ENCODE assay signal across 1 cellular context in the genomic region with DNA sequence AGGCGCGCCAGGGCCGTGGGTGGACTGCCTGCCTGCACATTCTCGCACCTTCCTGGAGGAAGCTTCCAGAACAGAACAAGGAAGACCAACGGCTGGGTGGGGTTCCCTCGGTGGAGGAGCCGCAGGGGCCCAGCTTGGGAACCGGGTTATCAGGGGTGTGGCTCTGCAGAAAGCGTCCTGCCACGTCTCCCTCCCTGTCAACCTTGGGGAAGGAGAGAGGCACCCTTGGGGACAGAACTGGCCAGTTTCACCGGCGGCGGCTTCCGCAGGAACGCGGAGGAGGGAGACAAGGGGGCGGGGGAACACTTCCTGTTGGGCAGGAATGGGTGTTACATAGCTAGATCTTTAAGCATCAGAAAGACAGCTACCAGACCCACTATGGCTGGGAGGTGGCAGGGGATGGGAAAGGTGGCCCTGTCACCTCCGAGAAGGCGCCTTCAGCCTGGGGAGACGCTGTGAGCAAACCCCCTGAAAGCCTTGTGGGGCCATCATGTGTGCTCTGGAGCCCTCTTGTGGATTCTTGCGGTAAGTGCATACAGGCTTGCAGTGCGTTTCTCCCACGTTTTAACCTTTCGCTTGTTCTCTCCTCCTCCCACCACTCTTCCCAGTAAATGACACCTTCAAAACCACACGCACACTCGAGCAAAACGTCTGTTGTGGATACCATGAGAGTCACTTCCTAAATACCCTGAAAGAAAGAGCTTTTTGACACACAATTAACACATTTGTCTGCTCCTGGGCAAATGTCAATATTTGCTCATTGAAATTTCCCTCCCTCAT.
A peak's percentile ranks its signal among the peaks of the same experiment; 100 is the strongest.
TF ChIP-seq lines count a peak whose summit lies in the region.

No MANE protein-coding gene starts in this region.

TF ChIP-seq in K562, 482 proteins besides CTCF, POLR2A, EP300 and RAD21 (continued from another document and continues in another):
- TF ChIP-seq, protein P1, sequence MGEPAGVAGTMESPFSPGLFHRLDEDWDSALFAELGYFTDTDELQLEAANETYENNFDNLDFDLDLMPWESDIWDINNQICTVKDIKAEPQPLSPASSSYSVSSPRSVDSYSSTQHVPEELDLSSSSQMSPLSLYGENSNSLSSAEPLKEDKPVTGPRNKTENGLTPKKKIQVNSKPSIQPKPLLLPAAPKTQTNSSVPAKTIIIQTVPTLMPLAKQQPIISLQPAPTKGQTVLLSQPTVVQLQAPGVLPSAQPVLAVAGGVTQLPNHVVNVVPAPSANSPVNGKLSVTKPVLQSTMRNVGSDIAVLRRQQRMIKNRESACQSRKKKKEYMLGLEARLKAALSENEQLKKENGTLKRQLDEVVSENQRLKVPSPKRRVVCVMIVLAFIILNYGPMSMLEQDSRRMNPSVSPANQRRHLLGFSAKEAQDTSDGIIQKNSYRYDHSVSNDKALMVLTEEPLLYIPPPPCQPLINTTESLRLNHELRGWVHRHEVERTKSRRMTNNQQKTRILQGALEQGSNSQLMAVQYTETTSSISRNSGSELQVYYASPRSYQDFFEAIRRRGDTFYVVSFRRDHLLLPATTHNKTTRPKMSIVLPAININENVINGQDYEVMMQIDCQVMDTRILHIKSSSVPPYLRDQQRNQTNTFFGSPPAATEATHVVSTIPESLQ (CRISPR knock-in tag; IDR thresholded peaks at IDR 0.05): no peak
- no peak for TF ChIP-seq ZNF354B (CRISPR knock-in tag; IDR thresholded peaks at IDR 0.05)
- no peak for TF ChIP-seq SIN3B (IDR thresholded peaks at IDR 0.05; ENCODE audit: low read depth)
- no peak for TF ChIP-seq ATF1 (CRISPR knock-in tag; IDR thresholded peaks at IDR 0.05)
- peak; percentile 73 for TF ChIP-seq ATF1 (tag; IDR thresholded peaks at IDR 0.05)
- TF ChIP-seq HNRNPLL (IDR thresholded peaks at IDR 0.05; ENCODE audit: low read depth, low read length, poor library complexity, severe bottlenecking): no peak
- TF ChIP-seq, protein P2, sequence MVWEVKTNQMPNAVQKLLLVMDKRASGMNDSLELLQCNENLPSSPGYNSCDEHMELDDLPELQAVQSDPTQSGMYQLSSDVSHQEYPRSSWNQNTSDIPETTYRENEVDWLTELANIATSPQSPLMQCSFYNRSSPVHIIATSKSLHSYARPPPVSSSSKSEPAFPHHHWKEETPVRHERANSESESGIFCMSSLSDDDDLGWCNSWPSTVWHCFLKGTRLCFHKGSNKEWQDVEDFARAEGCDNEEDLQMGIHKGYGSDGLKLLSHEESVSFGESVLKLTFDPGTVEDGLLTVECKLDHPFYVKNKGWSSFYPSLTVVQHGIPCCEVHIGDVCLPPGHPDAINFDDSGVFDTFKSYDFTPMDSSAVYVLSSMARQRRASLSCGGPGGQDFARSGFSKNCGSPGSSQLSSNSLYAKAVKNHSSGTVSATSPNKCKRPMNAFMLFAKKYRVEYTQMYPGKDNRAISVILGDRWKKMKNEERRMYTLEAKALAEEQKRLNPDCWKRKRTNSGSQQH (CRISPR knock-in tag; IDR thresholded peaks at IDR 0.05): 0 out of 2 replicates have a peak, but pooled peaks have one; percentile 20
- no peak for TF ChIP-seq PCBP2 (IDR thresholded peaks at IDR 0.05; ENCODE audit: low read depth, low read length, poor library complexity, severe bottlenecking)
- TF ChIP-seq HDAC6 (IDR thresholded peaks at IDR 0.05; ENCODE audit: low read depth, low read length): no peak
- no peak; the same call in 1 of the 2 replicates for TF ChIP-seq ZNF830 (CRISPR knock-in tag; IDR thresholded peaks at IDR 0.05)
- no peak for TF ChIP-seq SREBF1 (IDR thresholded peaks at IDR 0.05; ENCODE audit: borderline replicate concordance, low read depth, low read length)
- no peak for TF ChIP-seq PHTF2 (CRISPR knock-in tag; IDR thresholded peaks at IDR 0.05)
- no peak for TF ChIP-seq HNRNPUL1 (IDR thresholded peaks at IDR 0.05; ENCODE audit: low read length)
- TF ChIP-seq, protein P3, sequence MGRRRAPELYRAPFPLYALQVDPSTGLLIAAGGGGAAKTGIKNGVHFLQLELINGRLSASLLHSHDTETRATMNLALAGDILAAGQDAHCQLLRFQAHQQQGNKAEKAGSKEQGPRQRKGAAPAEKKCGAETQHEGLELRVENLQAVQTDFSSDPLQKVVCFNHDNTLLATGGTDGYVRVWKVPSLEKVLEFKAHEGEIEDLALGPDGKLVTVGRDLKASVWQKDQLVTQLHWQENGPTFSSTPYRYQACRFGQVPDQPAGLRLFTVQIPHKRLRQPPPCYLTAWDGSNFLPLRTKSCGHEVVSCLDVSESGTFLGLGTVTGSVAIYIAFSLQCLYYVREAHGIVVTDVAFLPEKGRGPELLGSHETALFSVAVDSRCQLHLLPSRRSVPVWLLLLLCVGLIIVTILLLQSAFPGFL (CRISPR knock-in tag; IDR thresholded peaks at IDR 0.05): no peak
- TF ChIP-seq NCOA2 (IDR thresholded peaks at IDR 0.05; ENCODE audit: partially characterized antibody in 2 of 2): no peak
- TF ChIP-seq, protein P4, sequence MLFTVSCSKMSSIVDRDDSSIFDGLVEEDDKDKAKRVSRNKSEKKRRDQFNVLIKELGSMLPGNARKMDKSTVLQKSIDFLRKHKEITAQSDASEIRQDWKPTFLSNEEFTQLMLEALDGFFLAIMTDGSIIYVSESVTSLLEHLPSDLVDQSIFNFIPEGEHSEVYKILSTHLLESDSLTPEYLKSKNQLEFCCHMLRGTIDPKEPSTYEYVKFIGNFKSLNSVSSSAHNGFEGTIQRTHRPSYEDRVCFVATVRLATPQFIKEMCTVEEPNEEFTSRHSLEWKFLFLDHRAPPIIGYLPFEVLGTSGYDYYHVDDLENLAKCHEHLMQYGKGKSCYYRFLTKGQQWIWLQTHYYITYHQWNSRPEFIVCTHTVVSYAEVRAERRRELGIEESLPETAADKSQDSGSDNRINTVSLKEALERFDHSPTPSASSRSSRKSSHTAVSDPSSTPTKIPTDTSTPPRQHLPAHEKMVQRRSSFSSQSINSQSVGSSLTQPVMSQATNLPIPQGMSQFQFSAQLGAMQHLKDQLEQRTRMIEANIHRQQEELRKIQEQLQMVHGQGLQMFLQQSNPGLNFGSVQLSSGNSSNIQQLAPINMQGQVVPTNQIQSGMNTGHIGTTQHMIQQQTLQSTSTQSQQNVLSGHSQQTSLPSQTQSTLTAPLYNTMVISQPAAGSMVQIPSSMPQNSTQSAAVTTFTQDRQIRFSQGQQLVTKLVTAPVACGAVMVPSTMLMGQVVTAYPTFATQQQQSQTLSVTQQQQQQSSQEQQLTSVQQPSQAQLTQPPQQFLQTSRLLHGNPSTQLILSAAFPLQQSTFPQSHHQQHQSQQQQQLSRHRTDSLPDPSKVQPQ (CRISPR knock-in tag; IDR thresholded peaks at IDR 0.05; ENCODE audit: borderline replicate concordance): no peak
- peak; percentile 74; the same call in 1 of the 2 replicates for TF ChIP-seq RNF2 (IDR thresholded peaks at IDR 0.05)
- no peak for TF ChIP-seq SRSF9 (IDR thresholded peaks at IDR 0.05; ENCODE audit: borderline replicate concordance, low read depth, low read length)
- TF ChIP-seq, protein P5, sequence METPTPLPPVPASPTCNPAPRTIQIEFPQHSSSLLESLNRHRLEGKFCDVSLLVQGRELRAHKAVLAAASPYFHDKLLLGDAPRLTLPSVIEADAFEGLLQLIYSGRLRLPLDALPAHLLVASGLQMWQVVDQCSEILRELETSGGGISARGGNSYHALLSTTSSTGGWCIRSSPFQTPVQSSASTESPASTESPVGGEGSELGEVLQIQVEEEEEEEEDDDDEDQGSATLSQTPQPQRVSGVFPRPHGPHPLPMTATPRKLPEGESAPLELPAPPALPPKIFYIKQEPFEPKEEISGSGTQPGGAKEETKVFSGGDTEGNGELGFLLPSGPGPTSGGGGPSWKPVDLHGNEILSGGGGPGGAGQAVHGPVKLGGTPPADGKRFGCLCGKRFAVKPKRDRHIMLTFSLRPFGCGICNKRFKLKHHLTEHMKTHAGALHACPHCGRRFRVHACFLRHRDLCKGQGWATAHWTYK (CRISPR knock-in tag; IDR thresholded peaks at IDR 0.05): peak; percentile 74; the same call in 1 of the 2 replicates
- no peak for TF ChIP-seq ZC3H11A (IDR thresholded peaks at IDR 0.05; ENCODE audit: low read depth, low read length)
- TF ChIP-seq POLR2G (IDR thresholded peaks at IDR 0.05; ENCODE audit: low read depth, low read length): peak; percentile 55
- TF ChIP-seq ZC3H4 (CRISPR knock-in tag; IDR thresholded peaks at IDR 0.05; ENCODE audit: borderline replicate concordance): no peak
- TF ChIP-seq TBL1XR1 (IDR thresholded peaks at IDR 0.05; ENCODE audit: low read length in 2 of 2): no peak; a peak in 1 of 4 replicates
- TF ChIP-seq ZNF583 (CRISPR knock-in tag; IDR thresholded peaks at IDR 0.05): no peak
- TF ChIP-seq POLR2AphosphoS5 (IDR thresholded peaks at IDR 0.05; ENCODE audit: control insufficient read depth, insufficient read depth, low read depth, low read length): no peak
- TF ChIP-seq CC2D1A (IDR thresholded peaks at IDR 0.05): peak; percentile 95
- TF ChIP-seq, protein P6, sequence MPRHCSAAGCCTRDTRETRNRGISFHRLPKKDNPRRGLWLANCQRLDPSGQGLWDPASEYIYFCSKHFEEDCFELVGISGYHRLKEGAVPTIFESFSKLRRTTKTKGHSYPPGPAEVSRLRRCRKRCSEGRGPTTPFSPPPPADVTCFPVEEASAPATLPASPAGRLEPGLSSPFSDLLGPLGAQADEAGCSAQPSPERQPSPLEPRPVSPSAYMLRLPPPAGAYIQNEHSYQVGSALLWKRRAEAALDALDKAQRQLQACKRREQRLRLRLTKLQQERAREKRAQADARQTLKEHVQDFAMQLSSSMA (CRISPR knock-in tag; IDR thresholded peaks at IDR 0.05): no peak
- no peak for TF ChIP-seq ZNF561 (CRISPR knock-in tag; conservative IDR thresholded peaks at IDR 0.05)
- no peak for TF ChIP-seq RBM34 (IDR thresholded peaks at IDR 0.05; ENCODE audit: borderline replicate concordance, insufficient read depth, low read length)
- no peak for TF ChIP-seq TEAD2 (tag; IDR thresholded peaks at IDR 0.05)
- TF ChIP-seq NFE2L1 (tag; IDR thresholded peaks at IDR 0.05; ENCODE audit: borderline replicate concordance, low read depth): no peak
- TF ChIP-seq, protein P7, sequence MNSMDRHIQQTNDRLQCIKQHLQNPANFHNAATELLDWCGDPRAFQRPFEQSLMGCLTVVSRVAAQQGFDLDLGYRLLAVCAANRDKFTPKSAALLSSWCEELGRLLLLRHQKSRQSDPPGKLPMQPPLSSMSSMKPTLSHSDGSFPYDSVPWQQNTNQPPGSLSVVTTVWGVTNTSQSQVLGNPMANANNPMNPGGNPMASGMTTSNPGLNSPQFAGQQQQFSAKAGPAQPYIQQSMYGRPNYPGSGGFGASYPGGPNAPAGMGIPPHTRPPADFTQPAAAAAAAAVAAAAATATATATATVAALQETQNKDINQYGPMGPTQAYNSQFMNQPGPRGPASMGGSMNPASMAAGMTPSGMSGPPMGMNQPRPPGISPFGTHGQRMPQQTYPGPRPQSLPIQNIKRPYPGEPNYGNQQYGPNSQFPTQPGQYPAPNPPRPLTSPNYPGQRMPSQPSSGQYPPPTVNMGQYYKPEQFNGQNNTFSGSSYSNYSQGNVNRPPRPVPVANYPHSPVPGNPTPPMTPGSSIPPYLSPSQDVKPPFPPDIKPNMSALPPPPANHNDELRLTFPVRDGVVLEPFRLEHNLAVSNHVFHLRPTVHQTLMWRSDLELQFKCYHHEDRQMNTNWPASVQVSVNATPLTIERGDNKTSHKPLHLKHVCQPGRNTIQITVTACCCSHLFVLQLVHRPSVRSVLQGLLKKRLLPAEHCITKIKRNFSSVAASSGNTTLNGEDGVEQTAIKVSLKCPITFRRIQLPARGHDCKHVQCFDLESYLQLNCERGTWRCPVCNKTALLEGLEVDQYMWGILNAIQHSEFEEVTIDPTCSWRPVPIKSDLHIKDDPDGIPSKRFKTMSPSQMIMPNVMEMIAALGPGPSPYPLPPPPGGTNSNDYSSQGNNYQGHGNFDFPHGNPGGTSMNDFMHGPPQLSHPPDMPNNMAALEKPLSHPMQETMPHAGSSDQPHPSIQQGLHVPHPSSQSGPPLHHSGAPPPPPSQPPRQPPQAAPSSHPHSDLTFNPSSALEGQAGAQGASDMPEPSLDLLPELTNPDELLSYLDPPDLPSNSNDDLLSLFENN (IDR thresholded peaks at IDR 0.05; ENCODE audit: low read depth in 2 of 2, low read length in 2 of 2): no peak
- TF ChIP-seq, protein P8, sequence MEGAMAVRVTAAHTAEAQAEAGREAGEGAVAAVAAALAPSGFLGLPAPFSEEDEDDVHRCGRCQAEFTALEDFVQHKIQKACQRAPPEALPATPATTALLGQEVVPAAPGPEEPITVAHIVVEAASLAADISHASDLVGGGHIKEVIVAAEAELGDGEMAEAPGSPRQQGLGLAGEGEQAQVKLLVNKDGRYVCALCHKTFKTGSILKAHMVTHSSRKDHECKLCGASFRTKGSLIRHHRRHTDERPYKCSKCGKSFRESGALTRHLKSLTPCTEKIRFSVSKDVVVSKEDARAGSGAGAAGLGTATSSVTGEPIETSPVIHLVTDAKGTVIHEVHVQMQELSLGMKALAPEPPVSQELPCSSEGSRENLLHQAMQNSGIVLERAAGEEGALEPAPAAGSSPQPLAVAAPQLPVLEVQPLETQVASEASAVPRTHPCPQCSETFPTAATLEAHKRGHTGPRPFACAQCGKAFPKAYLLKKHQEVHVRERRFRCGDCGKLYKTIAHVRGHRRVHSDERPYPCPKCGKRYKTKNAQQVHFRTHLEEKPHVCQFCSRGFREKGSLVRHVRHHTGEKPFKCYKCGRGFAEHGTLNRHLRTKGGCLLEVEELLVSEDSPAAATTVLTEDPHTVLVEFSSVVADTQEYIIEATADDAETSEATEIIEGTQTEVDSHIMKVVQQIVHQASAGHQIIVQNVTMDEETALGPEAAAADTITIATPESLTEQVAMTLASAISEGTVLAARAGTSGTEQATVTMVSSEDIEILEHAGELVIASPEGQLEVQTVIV (CRISPR knock-in tag; IDR thresholded peaks at IDR 0.05; ENCODE audit: borderline replicate concordance): no peak
- TF ChIP-seq ILK (tag; IDR thresholded peaks at IDR 0.05; ENCODE audit: borderline replicate concordance, low read depth): no peak
- TF ChIP-seq, protein P9, sequence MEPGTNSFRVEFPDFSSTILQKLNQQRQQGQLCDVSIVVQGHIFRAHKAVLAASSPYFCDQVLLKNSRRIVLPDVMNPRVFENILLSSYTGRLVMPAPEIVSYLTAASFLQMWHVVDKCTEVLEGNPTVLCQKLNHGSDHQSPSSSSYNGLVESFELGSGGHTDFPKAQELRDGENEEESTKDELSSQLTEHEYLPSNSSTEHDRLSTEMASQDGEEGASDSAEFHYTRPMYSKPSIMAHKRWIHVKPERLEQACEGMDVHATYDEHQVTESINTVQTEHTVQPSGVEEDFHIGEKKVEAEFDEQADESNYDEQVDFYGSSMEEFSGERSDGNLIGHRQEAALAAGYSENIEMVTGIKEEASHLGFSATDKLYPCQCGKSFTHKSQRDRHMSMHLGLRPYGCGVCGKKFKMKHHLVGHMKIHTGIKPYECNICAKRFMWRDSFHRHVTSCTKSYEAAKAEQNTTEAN (CRISPR knock-in tag; IDR thresholded peaks at IDR 0.05): no peak
- no peak for TF ChIP-seq BRCA1 (IDR thresholded peaks at IDR 0.05)
- TF ChIP-seq BRCA1 (CRISPR knock-in tag; IDR thresholded peaks at IDR 0.05): no peak
- no peak for TF ChIP-seq SMAD1 (IDR thresholded peaks at IDR 0.05; ENCODE audit: low read depth, low read length, partially characterized antibody)
- no peak for TF ChIP-seq CREBBP (IDR thresholded peaks at IDR 0.05; ENCODE audit: low read depth, low read length)
- no peak for TF ChIP-seq KLF10 (CRISPR knock-in tag; IDR thresholded peaks at IDR 0.05)
- no peak for TF ChIP-seq RUNX1 (IDR thresholded peaks at IDR 0.05; ENCODE audit: low read depth)
- TF ChIP-seq NR4A1 (CRISPR knock-in tag; IDR thresholded peaks at IDR 0.05): no peak
- 0 out of 2 replicates have a peak, but pooled peaks have one; percentile 50 for TF ChIP-seq NR4A1 (tag; IDR thresholded peaks at IDR 0.05)
- TF ChIP-seq ZNF551 (CRISPR knock-in tag; IDR thresholded peaks at IDR 0.05): no peak
- TF ChIP-seq TAF15 (IDR thresholded peaks at IDR 0.05; ENCODE audit: low read depth, low read length): no peak
- TF ChIP-seq RFX1 (IDR thresholded peaks at IDR 0.05): no peak
- peak; percentile 78; the same call in 1 of the 2 replicates for TF ChIP-seq ZBTB17 (CRISPR knock-in tag; IDR thresholded peaks at IDR 0.05)
- no peak for TF ChIP-seq GATA2 (CRISPR knock-in tag; IDR thresholded peaks at IDR 0.05)
- no peak for TF ChIP-seq MCM5 (IDR thresholded peaks at IDR 0.05; ENCODE audit: low read depth)
- no peak for TF ChIP-seq WHSC1 (IDR thresholded peaks at IDR 0.05; ENCODE audit: low read length)
